In genomic region chr22:34490911-34491310, GRCh38 we compare ENCODE assay signal across 30 cellular contexts.
"Had no signal": no experiment of that assay in that cellular context is flagged by ENCODE, and none has a peak within 500 bp of the region (broad histone marks: within the 10 kb centered on the region; RNA-seq: fewer than 3 reads in every experiment).

No MANE protein-coding gene starts in this region.

- H3K36me3 ChIP-seq: ascending aorta had no signal

- H3K4me3 Mint-ChIP-seq: activated B cell treated with CpG ODN at 0.5 μM for 24 hours; activated CD4-positive, alpha-beta T cell treated with anti-CD3 and anti-CD28 coated beads, Interleukin-2, amount 10 ng/mL, durations not matched to agents 24 days and 14 days; activated CD8-positive, alpha-beta memory T cell treated with anti-CD3 and anti-CD28 coated beads, Interleukin-2, amount 10 ng/mL, durations not matched to agents 7 days and 5 days; activated naive CD8-positive, alpha-beta T cell treated with anti-CD3 and anti-CD28 coated beads, Interleukin-2, amount 50 U/mL, for 24 hours; activated T-cell treated with anti-CD3 and anti-CD28 coated beads, Interleukin-2, amount 50 U/mL, for 24 hours; activated T-helper 1 cell treated with anti-CD3 and anti-CD28 coated beads, Interleukin-12 subunit alpha, Interleukin-12 subunit beta, Interleukin-2, Interleukin-4 antibody, amounts not matched to agents 30 ng/mL and 10 ng/mL and 1 ng/mL, durations not matched to agents 14 hours and 24 hours and 36 hours; central memory CD8-positive, alpha-beta T cell; T-cell had no signal

- H3K27ac Mint-ChIP-seq: activated B cell treated with CpG ODN at 0.5 μM for 24 hours; activated CD4-positive, alpha-beta T cell treated with anti-CD3 and anti-CD28 coated beads, Interleukin-2, amount 10 ng/mL, durations not matched to agents 24 days and 14 days; activated CD8-positive, alpha-beta memory T cell treated with anti-CD3 and anti-CD28 coated beads, Interleukin-2, amount 10 ng/mL, durations not matched to agents 7 days and 5 days; activated naive CD4-positive, alpha-beta T cell treated with anti-CD3 and anti-CD28 coated beads, Interleukin-2, amount 50 U/mL, for 72 hours; activated naive CD8-positive, alpha-beta T cell treated with anti-CD3 and anti-CD28 coated beads, Interleukin-2, amount 50 U/mL, for 24 hours; activated T-cell treated with anti-CD3 and anti-CD28 coated beads, Interleukin-2, amount 50 U/mL, for 24 hours; activated T-helper 1 cell treated with anti-CD3 and anti-CD28 coated beads, Interleukin-12 subunit alpha, Interleukin-12 subunit beta, Interleukin-2, Interleukin-4 antibody, amounts not matched to agents 30 ng/mL and 10 ng/mL and 1 ng/mL, durations not matched to agents 14 hours and 24 hours and 36 hours; T-cell had no signal

- H3K4me1 Mint-ChIP-seq: activated B cell treated with CpG ODN at 0.5 μM for 24 hours; activated CD4-positive, alpha-beta T cell treated with anti-CD3 and anti-CD28 coated beads, Interleukin-2, amount 10 ng/mL, durations not matched to agents 24 days and 14 days; activated CD8-positive, alpha-beta memory T cell treated with anti-CD3 and anti-CD28 coated beads, Interleukin-2, amount 10 ng/mL, durations not matched to agents 7 days and 5 days; activated naive CD8-positive, alpha-beta T cell treated with anti-CD3 and anti-CD28 coated beads, Interleukin-2, amount 50 U/mL, for 24 hours; central memory CD8-positive, alpha-beta T cell; T-cell had no signal

- H3K36me3 Mint-ChIP-seq: activated CD8-positive, alpha-beta memory T cell treated with anti-CD3 and anti-CD28 coated beads, Interleukin-2, amount 10 ng/mL, durations not matched to agents 7 days and 5 days; activated naive CD4-positive, alpha-beta T cell treated with anti-CD3 and anti-CD28 coated beads, Interleukin-2, amount 50 U/mL, for 72 hours; T-cell had no signal

- DNase-seq: activated B cell treated with CpG ODN at 0.5 μM for 24 hours; activated CD4-positive, alpha-beta T cell treated with anti-CD3 and anti-CD28 coated beads for 1 hour; activated CD4-positive, alpha-beta T cell treated with anti-CD3 and anti-CD28 coated beads, Interleukin-2, amount 10 ng/mL, durations not matched to agents 24 days and 14 days; activated CD4-positive, alpha-beta T cell treated with anti-CD3 and anti-CD28 coated beads, Interleukin-2, amount 50 U/mL, for 48 hours; activated CD8-positive, alpha-beta memory T cell treated with anti-CD3 and anti-CD28 coated beads, Interleukin-2, amount 10 ng/mL, durations not matched to agents 7 days and 5 days; activated effector memory CD4-positive, alpha-beta T cell treated with Interleukin-2 at 50 U/mL for 16 hours; activated naive CD4-positive, alpha-beta T cell treated with Interleukin-2 at 50 U/mL for 16 hours; activated naive CD8-positive, alpha-beta T cell treated with anti-CD3 and anti-CD28 coated beads, Interleukin-2, amount 50 U/mL, for 24 hours; activated T-cell treated with anti-CD3 and anti-CD28 coated beads, Interleukin-2, amount 50 U/mL, for 24 hours; amniotic stem cell; body of pancreas; Karpas-422; MM.1S; NCI-H1105; NCI-H146; NCI-H2029; NCI-H2107; NCI-H526; NCI-H82; RPMI8226; T-cell; T-helper 2 cell; T1000 had no signal

- H3K4me3 ChIP-seq: ascending aorta, body of pancreas, K562, SK-N-MC had no signal

- ATAC-seq: activated CD8-positive, alpha-beta memory T cell treated with anti-CD3 and anti-CD28 coated beads, Interleukin-2, amount 10 ng/mL, durations not matched to agents 7 days and 5 days; activated naive CD4-positive, alpha-beta T cell treated with anti-CD3 and anti-CD28 coated beads, Interleukin-2, amount 50 U/mL, for 72 hours; activated naive CD8-positive, alpha-beta T cell treated with anti-CD3 and anti-CD28 coated beads, Interleukin-2, amount 50 U/mL, for 24 hours; body of pancreas; K562; Right ventricle myocardium inferior; T-cell had no signal

- H3K27me3 ChIP-seq: ascending aorta, body of pancreas had no signal

- H3K27me3 Mint-ChIP-seq: activated B cell treated with CpG ODN at 0.5 μM for 24 hours; activated CD4-positive, alpha-beta T cell treated with anti-CD3 and anti-CD28 coated beads, Interleukin-2, amount 10 ng/mL, durations not matched to agents 24 days and 14 days; activated CD8-positive, alpha-beta memory T cell treated with anti-CD3 and anti-CD28 coated beads, Interleukin-2, amount 10 ng/mL, durations not matched to agents 7 days and 5 days; activated naive CD8-positive, alpha-beta T cell treated with anti-CD3 and anti-CD28 coated beads, Interleukin-2, amount 50 U/mL, for 24 hours; activated T-cell treated with anti-CD3 and anti-CD28 coated beads, Interleukin-2, amount 50 U/mL, for 24 hours; central memory CD8-positive, alpha-beta T cell; T-cell had no signal
